In genomic region chr1:19484793-19485361, GRCh38 we compare ENCODE assay signal across 8 cellular contexts. TPM values are rescaled to one million over a fixed set of nuclear protein-coding genes. Genes with fewer than 3 reads are reported as not detected.
A peak's percentile ranks its signal among the peaks of the same experiment; 100 is the strongest.
DNase-seq lines count a peak whose midpoint lies in the region; ATAC-seq, FAIRE-seq and TF ChIP-seq lines count a peak whose summit lies in the region.

No MANE protein-coding gene starts in this region.

- TF ChIP-seq POLR2A in HepG2 (IDR thresholded peaks at IDR 0.05; ENCODE audit: insufficient read depth in 1 of 2, low read depth in 2 of 2, low read length in 2 of 2): peak in 1 of 2 experiments; percentile 34; a peak in 2 of 4 replicates

- H2AFZ ChIP-seq in HepG2 (ENCODE audit: low read length): no peak overlapping the region

- FAIRE-seq in bronchial epithelial cell (lab: Jason Lieb, UNC) (no peak), HepG2 (lab: Jason Lieb, UNC) (no peak)

- H3K36me3 ChIP-seq in HEK293 (ENCODE audit: control insufficient read depth in 2 of 2, insufficient read depth in 1 of 2, low read length in 2 of 2) (peaks cover 0 to 39% of the 10 kb centered on the region in 2 experiments; a peak in 1 of 3 replicates), bronchial epithelial cell (ENCODE audit: control insufficient read depth, insufficient read depth, low read length) (no peaks in the 10 kb centered on the region), HepG2 (replicated peaks in 1 of 2; ENCODE audit: control insufficient read depth in 1 of 2, insufficient read depth in 2 of 2, low read length in 2 of 2) (peaks cover 4 to 15% of the 10 kb centered on the region in 2 experiments; a peak in 4 of 5 replicates), thoracic aorta (no peaks in the 10 kb centered on the region)

- intact Hi-C loops in HepG2 (cut with micrococcal nuclease; ENCODE audit: unreplicated experiment): loop anchor here (1.0 to 5.0 kb wide), 4 partner anchors 58 to 111 kb away; a partner anchor contains a TSS

- CTCF ChIA-PET in HEK293 (lab: Yijun Ruan, JAX) (no interaction called here), HepG2 (lab: Yijun Ruan, JAX; ENCODE audit: low intra/inter-chr PET ratio, low total read pairs) (no interaction called here)

- no peaks in the 10 kb centered on the region for H3K9me3 ChIP-seq in HEK293 (ENCODE audit: control insufficient read depth, insufficient read depth, low read depth, low read length)
- H3K9me3 ChIP-seq in HepG2 (ENCODE audit: low read length): no peaks in the 10 kb centered on the region
- no peaks in the 10 kb centered on the region for H3K9me3 ChIP-seq in thoracic aorta

- H3K4me2 ChIP-seq in HepG2 (ENCODE audit: low read depth, low read length): peak overlapping the region; percentile 89

- peaks cover 52% of the 10 kb centered on the region for H3K79me2 ChIP-seq in HepG2 (ENCODE audit: insufficient read depth, low read length)

- POLR2A ChIA-PET in HEK293 (lab: Yijun Ruan, JAX): interaction anchor here (0.6 to 1.4 kb wide), 6 partner anchors 8 to 112 kb away, joined by 3 to 6 read pairs (median 3); a partner anchor contains a TSS
- POLR2A ChIA-PET in HepG2 (lab: Yijun Ruan, JAX): interaction anchor here (1.0 to 2.9 kb wide), 4 partner anchors 11 to 147 kb away, joined by 3 to 13 read pairs (median 7); a partner anchor contains a TSS

- TF ChIP-seq CTCF in GM12875 (IDR thresholded peaks at IDR 0.05; ENCODE audit: borderline replicate concordance, insufficient read depth, low read depth, low read length) (no peak), HEK293 (tag by site-specific recombination; IDR thresholded peaks at IDR 0.05) (no peak), bronchial epithelial cell (IDR thresholded peaks at IDR 0.05; ENCODE audit: insufficient read depth, low read length, severe bottlenecking) (no peak), HepG2 (CRISPR knock-in tag; IDR thresholded peaks at IDR 0.05) (no peak), thoracic aorta (IDR thresholded peaks at IDR 0.05) (no peak)

- peak overlapping the region; percentile 86 for H3K4me3 ChIP-seq in GM12875 (ENCODE audit: low read depth, low read length)
- H3K4me3 ChIP-seq in HEK293 (ENCODE audit: low read depth, low read length): peak overlapping the region; percentile 91
- H3K4me3 ChIP-seq in bronchial epithelial cell (ENCODE audit: low read depth, low read length): peak overlapping the region; percentile 99
- peak overlapping the region; percentile 84 to 100 (median 99) for H3K4me3 ChIP-seq in HepG2 (replicated peaks in 1 of 3; ENCODE audit: insufficient read depth in 1 of 3, low read depth in 2 of 3, low read length in 3 of 3)
- H3K4me3 ChIP-seq in thoracic aorta: peak overlapping the region; percentile 90

- H3K27me3 ChIP-seq in bronchial epithelial cell (ENCODE audit: control insufficient read depth, insufficient read depth, low read length) (no peaks in the 10 kb centered on the region), HepG2 (ENCODE audit: control insufficient read depth in 1 of 2, insufficient read depth in 2 of 2, low read length in 2 of 2) (no peaks in the 10 kb centered on the region; a peak in 1 of 5 replicates), thoracic aorta (replicated peaks; ENCODE audit: insufficient read depth) (no peaks in the 10 kb centered on the region)

- H3K4me1 ChIP-seq in HEK293 (ENCODE audit: control insufficient read depth, insufficient read depth, low read length) (peaks cover 8% of the 10 kb centered on the region), HepG2 (ENCODE audit: insufficient read depth, low read length) (peaks cover 65% of the 10 kb centered on the region), thoracic aorta (ENCODE audit: control insufficient read depth in 1 of 2, low read depth in 2 of 2) (peaks cover 41 to 65% of the 10 kb centered on the region in 2 donors)

- H3K27ac ChIP-seq in HEK293 (ENCODE audit: extremely low read depth, low read depth, low read length): peak overlapping the region; percentile 79
- H3K27ac ChIP-seq in HepG2 (ENCODE audit: extremely low read length, insufficient read depth, low read length): peak overlapping the region; percentile 93
- peak overlapping the region; percentile 95 to 97 for H3K27ac ChIP-seq in thoracic aorta

- peaks cover 39% of the 10 kb centered on the region for H4K20me1 ChIP-seq in HepG2 (ENCODE audit: insufficient read depth, low read length)

- peak overlapping the region; percentile 98 for H3K9ac ChIP-seq in HepG2 (ENCODE audit: insufficient read depth, low read depth, low read length)

- TF ChIP-seq RAD21 in HepG2 (CRISPR knock-in tag; IDR thresholded peaks at IDR 0.05): no peak

- in situ Hi-C loops in HepG2 (cut with HindIII; ENCODE audit: extremely low pct_ligation_motif_present, low pct_unique_long_range_greater_than_20kb): loop anchor here (5.0 kb wide), 1 partner anchor 162 kb away; no protein-coding TSS in a partner anchor

- DNase-seq in NCI-H69 (lab: John Stamatoyannopoulos, UW) (peak; percentile 42), bronchial epithelial cell (ENCODE audit: low read depth) (no peak), HepG2 (ENCODE audit: low spot score) (no peak), thoracic aorta (ENCODE audit: low spot score) (no peak), NCI-H446 (lab: John Stamatoyannopoulos, UW) (no peak), NCI-H774 (lab: John Stamatoyannopoulos, UW) (no peak)

- BruUV-seq in HepG2 (replicated peaks; lab: Mats Ljungman, UMichigan): no TSS peak

- peak; percentile 61 for ATAC-seq in HepG2
- ATAC-seq in thoracic aorta (ENCODE audit: insufficient number of reproducible peaks, low FRiP score, low read depth): peak; percentile 4

- WGBS in HepG2 (ENCODE audit: low lambda C conversion rate): 3% methylated on average over 16 of the region's 29 CpGs

- TF ChIP-seq EP300 in HepG2 (IDR thresholded peaks at IDR 0.05; ENCODE audit: low read depth in 2 of 2, low read length in 2 of 2) (no peak), HepG2 (CRISPR knock-in tag; IDR thresholded peaks at IDR 0.05; ENCODE audit: borderline replicate concordance) (no peak)

TF ChIP-seq in HEK293, 187 proteins besides CTCF, POLR2A, EP300 and RAD21 (continues in another document):
- TF ChIP-seq ZNF133 (tag by site-specific recombination; IDR thresholded peaks at IDR 0.05) (no peak), ZNF629 (tag by site-specific recombination; IDR thresholded peaks at IDR 0.05) (no peak), ZNF600 (tag by site-specific recombination; IDR thresholded peaks at IDR 0.05) (no peak), WT1 (tag by site-specific recombination; IDR thresholded peaks at IDR 0.05) (no peak), EGR2 (tag by site-specific recombination; IDR thresholded peaks at IDR 0.05; ENCODE audit: low read depth) (peak; percentile 62), KLF10 (tag by site-specific recombination; IDR thresholded peaks at IDR 0.05) (no peak), GLIS1 (tag by site-specific recombination; IDR thresholded peaks at IDR 0.05) (peak; percentile 49), ZNF561 (tag by site-specific recombination; IDR thresholded peaks at IDR 0.05; ENCODE audit: borderline replicate concordance) (no peak), ZNF791 (tag by site-specific recombination; IDR thresholded peaks at IDR 0.05) (no peak), ZNF623 (tag by site-specific recombination; IDR thresholded peaks at IDR 0.05) (no peak), TRIM28 (IDR thresholded peaks at IDR 0.05; ENCODE audit: borderline replicate concordance, low read length) (no peak)

TF ChIP-seq in HepG2, 621 proteins besides CTCF, POLR2A, EP300 and RAD21 (continues in another document):
- TF ChIP-seq TCF12 (IDR thresholded peaks at IDR 0.05): no peak
- TF ChIP-seq TCF12 (CRISPR knock-in tag; IDR thresholded peaks at IDR 0.05): no peak
- TF ChIP-seq ZNF10 (CRISPR knock-in tag; IDR thresholded peaks at IDR 0.05; ENCODE audit: borderline replicate concordance, low read depth): no peak
- TF ChIP-seq BORCS8-MEF2B (CRISPR knock-in tag; IDR thresholded peaks at IDR 0.05): peak; percentile 5; the same call in 1 of the 2 replicates
- peak; percentile 29 for TF ChIP-seq TARDBP (CRISPR knock-in tag; IDR thresholded peaks at IDR 0.05)

RNA-seq across cellular contexts. Expression of gene CAPZB, which starts 0.5 kb away (rescaled TPM):
- total RNA-seq in bronchial epithelial cell: 73.5 and 100 TPM in 2 replicates
- 58.9 and 84.1 TPM in 2 replicates for total RNA-seq in HepG2 (2016; rRNA removed; fragmentation: Illumina TruSeq; extraction: Trizol)
- total RNA-seq in HepG2 (2016; cell fraction: cytosol; rRNA removed; fragmentation: Illumina TruSeq; extraction: Trizol; ENCODE audit: low read depth): 24.5 and 25.6 TPM in 2 replicates
- total RNA-seq in HepG2 (2016; cell fraction: insoluble cytoplasmic fraction; rRNA removed; fragmentation: Illumina TruSeq; extraction: Trizol): 61.9 and 68.4 TPM in 2 replicates
- 41.5 and 44.2 TPM in 2 replicates for total RNA-seq in HepG2 (2016; cell fraction: membrane; rRNA removed; fragmentation: Illumina TruSeq; extraction: Trizol)
- total RNA-seq in HepG2 (2016; cell fraction: nucleus; rRNA removed; fragmentation: Illumina TruSeq; extraction: Trizol): 33.6 and 37.1 TPM in 2 replicates
- polyA plus RNA-seq in HepG2 (2011; rRNA removed): 68.8 and 76.9 TPM in 2 replicates
- 107 and 113 TPM in 2 replicates for polyA plus RNA-seq in HepG2 (2011; cell fraction: cytosol; rRNA removed)
- polyA plus RNA-seq in HepG2 (2011; cell fraction: nucleus; rRNA removed): 34.6 and 35.9 TPM in 2 replicates
- polyA plus RNA-seq in HepG2 (2012): 142 and 153 TPM in 2 replicates
- 87.3 and 97.7 TPM in 2 replicates for polyA plus RNA-seq in HepG2 (2016; cell fraction: cytosol; fragmentation: Illumina TruSeq; extraction: Trizol; ENCODE audit: low read depth)
- 211 and 248 TPM in 2 replicates for polyA plus RNA-seq in HepG2 (2016; cell fraction: insoluble cytoplasmic fraction; fragmentation: Illumina TruSeq; extraction: Trizol; ENCODE audit: low read depth)
- polyA plus RNA-seq in HepG2 (2016; cell fraction: membrane; fragmentation: Illumina TruSeq; extraction: Trizol; ENCODE audit: low read depth): 103 and 116 TPM in 2 replicates
- polyA plus RNA-seq in HepG2 (2016; cell fraction: nucleus; fragmentation: Illumina TruSeq; extraction: Trizol; ENCODE audit: insufficient read depth, low read depth): 131 and 139 TPM in 2 replicates
- 37.1 and 54.9 TPM in 2 replicates for polyA minus RNA-seq in HepG2 (2011; rRNA and poly(A)+ RNA removed; ENCODE audit: low replicate concordance)
- 49.6 and 56.8 TPM in 2 replicates for polyA minus RNA-seq in HepG2 (2011; cell fraction: cytosol; rRNA and poly(A)+ RNA removed)
- polyA minus RNA-seq in HepG2 (2011; cell fraction: nucleus; rRNA and poly(A)+ RNA removed): 19.3 and 21.5 TPM in 2 replicates
- 100 to 1,000 TPM; 119 to 174 TPM for total RNA-seq in thoracic aorta
